1 cellular context compared by ENCODE assay signal in the genomic region with DNA sequence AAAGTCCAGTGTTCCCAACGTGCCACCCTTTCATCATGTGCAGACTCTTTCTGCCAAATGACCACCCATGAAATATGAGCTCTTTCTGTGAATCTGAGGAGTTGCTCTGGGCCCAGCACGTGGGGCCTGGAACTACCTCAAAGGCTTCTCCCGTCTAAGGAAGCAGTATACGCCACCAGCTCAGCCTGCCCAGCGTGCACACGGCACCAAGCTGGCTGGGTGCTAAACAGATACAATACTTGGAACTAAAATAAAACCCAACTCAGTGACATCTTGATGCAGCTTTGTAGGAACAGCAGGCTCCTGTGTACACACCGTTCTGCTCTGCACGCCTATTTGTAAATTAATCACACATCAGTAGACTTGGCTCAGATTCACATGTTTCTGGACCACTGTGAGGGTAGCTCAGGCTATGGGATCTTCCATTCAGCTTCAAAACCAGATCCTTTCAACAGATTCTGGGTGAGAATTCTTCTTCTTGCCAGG.
TF ChIP-seq lines count a peak whose summit lies in the region.

No MANE protein-coding gene starts in this region.

TF ChIP-seq in SK-N-SH treated with all-trans-retinoic acid at 6 μM for 48 hours, 23 proteins besides CTCF, POLR2A, EP300 and RAD21 (continued from another document):
- TF ChIP-seq, protein P1, sequence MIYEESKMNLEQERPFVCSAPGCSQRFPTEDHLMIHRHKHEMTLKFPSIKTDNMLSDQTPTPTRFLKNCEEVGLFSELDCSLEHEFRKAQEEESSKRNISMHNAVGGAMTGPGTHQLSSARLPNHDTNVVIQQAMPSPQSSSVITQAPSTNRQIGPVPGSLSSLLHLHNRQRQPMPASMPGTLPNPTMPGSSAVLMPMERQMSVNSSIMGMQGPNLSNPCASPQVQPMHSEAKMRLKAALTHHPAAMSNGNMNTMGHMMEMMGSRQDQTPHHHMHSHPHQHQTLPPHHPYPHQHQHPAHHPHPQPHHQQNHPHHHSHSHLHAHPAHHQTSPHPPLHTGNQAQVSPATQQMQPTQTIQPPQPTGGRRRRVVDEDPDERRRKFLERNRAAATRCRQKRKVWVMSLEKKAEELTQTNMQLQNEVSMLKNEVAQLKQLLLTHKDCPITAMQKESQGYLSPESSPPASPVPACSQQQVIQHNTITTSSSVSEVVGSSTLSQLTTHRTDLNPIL (CRISPR knock-in tag; IDR thresholded peaks at IDR 0.05; ENCODE audit: low read depth) = no peak
- no peak for TF ChIP-seq PPARA (CRISPR knock-in tag; IDR thresholded peaks at IDR 0.05; ENCODE audit: borderline replicate concordance)
- TF ChIP-seq, protein P2, sequence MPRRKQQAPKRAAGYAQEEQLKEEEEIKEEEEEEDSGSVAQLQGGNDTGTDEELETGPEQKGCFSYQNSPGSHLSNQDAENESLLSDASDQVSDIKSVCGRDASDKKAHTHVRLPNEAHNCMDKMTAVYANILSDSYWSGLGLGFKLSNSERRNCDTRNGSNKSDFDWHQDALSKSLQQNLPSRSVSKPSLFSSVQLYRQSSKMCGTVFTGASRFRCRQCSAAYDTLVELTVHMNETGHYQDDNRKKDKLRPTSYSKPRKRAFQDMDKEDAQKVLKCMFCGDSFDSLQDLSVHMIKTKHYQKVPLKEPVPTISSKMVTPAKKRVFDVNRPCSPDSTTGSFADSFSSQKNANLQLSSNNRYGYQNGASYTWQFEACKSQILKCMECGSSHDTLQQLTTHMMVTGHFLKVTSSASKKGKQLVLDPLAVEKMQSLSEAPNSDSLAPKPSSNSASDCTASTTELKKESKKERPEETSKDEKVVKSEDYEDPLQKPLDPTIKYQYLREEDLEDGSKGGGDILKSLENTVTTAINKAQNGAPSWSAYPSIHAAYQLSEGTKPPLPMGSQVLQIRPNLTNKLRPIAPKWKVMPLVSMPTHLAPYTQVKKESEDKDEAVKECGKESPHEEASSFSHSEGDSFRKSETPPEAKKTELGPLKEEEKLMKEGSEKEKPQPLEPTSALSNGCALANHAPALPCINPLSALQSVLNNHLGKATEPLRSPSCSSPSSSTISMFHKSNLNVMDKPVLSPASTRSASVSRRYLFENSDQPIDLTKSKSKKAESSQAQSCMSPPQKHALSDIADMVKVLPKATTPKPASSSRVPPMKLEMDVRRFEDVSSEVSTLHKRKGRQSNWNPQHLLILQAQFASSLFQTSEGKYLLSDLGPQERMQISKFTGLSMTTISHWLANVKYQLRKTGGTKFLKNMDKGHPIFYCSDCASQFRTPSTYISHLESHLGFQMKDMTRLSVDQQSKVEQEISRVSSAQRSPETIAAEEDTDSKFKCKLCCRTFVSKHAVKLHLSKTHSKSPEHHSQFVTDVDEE (CRISPR knock-in tag; IDR thresholded peaks at IDR 0.05) = no peak
